Comparison of ENCODE assay signal across 12 cellular contexts in genomic region chr11:113363406-113363805, GRCh38. TPM values are rescaled to one million over a fixed set of nuclear protein-coding genes. Genes with fewer than 3 reads are reported as not detected.
"Had no signal": no experiment of that assay in that cellular context is flagged by ENCODE, and none has a peak within 500 bp of the region (broad histone marks: within the 10 kb centered on the region; RNA-seq: fewer than 3 reads in every experiment).

No MANE protein-coding gene starts in this region.

- DNase-seq: activated CD4-positive, alpha-beta T cell treated with anti-CD3 and anti-CD28 coated beads, Interleukin-2, amount 10 ng/mL, durations not matched to agents 24 days and 14 days; activated naive CD4-positive, alpha-beta T cell treated with anti-CD3 and anti-CD28 coated beads, Interleukin-2, amount 50 U/mL, for 16 hours; adrenal gland; body of pancreas; glutamatergic neuron; immature natural killer cell; left cardiac atrium; mucosa of descending colon; stimulated activated CD4-positive, alpha-beta T cell treated with anti-CD3 and anti-CD28 coated beads, Interleukin-4, amount 100 ng/mL, for 24 hours had no signal

- H3K4me3 ChIP-seq: adrenal gland, body of pancreas, esophagus muscularis mucosa, mucosa of descending colon, vagina had no signal

RNA-seq across cellular contexts. Expression of gene ANKK1, which starts 24.2 kb away (rescaled TPM):
- total RNA-seq: activated CD4-positive, alpha-beta T cell treated with anti-CD3 and anti-CD28 coated beads, Interleukin-2, amount 10 ng/mL, durations not matched to agents 24 days and 14 days; lung microvascular endothelial cell had no signal
- polyA plus RNA-seq: immature natural killer cell had no signal
